ENCODE assay signal across 9 cellular contexts in the genomic region with DNA sequence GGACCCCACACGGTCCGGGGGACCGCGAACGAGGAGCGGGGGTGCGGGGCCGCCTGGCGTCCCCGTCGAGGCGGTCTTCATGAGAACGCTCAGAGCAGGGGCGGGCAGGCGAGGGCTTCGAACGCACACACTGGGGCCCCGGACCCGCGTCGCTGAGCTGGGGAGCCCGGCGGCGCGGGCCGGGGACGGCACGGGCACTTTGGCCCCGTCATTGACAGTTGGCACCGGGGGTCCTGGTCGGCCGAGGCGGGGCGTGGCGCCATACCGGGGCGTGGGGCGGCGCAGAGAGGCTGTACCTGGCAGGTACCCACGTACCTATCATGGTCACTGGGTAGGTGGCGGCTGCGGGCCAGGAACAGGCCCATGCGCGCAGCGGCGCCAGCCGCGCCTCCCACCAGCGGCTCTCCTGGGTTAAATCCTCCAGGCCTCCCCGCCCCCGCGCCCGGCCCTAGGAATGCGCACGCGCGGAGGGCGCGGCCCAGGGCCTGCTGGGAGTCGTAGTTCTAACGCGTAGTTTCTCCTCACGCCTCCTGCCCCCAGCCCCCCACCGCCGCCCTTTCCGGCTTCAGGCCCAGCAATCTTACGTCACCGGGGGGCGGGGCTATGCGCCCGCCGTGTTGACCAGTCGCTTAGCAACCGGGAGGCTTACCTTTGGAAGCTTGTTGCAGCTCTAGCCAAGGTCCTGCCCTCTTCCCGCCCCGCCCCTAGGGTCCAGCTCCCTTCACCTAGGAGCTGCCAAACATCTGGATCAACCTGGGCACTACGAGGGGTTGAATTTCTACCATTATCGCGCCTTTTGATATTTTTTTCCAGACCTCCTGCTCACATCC. TPM values are rescaled to one million over a fixed set of nuclear protein-coding genes. Genes with fewer than 3 reads are reported as not detected.
DNase-seq lines count a peak whose midpoint lies in the region; ATAC-seq lines count a peak whose summit lies in the region.
"Had no signal": no experiment of that assay in that cellular context is flagged by ENCODE, and none has a peak within 500 bp of the region (broad histone marks: within the 10 kb centered on the region; RNA-seq: fewer than 3 reads in every experiment).

Gene PACRG (plus strand): TSS at position 628 of the 830 bp plus-strand sequence.
Gene PRKN (minus strand): TSS at position 420 of the 830 bp plus-strand sequence.

- peak within 1 kb of the TSS; percentile 93 to 98 for H3K27ac Mint-ChIP-seq in effector memory CD8-positive, alpha-beta T cell

- H3K9ac ChIP-seq in BLaER1, result peak within 1 kb of the TSS; percentile 77

- H3K4me3 ChIP-seq in BLaER1, result peak within 1 kb of the TSS; percentile 83

- DNase-seq in NCI-H748 treated with DMSO at 0.1 percent for 48 hours (lab: John Stamatoyannopoulos, UW), result peak; percentile 97
- peak; percentile 82 to 94 (median 92) for DNase-seq in activated CD8-positive, alpha-beta memory T cell treated with anti-CD3 and anti-CD28 coated beads for 48 hours (ENCODE audit: low read depth in 2 of 3, low spot score in 2 of 3)
- peak; percentile 89 to 97 (median 97) for DNase-seq in effector memory CD8-positive, alpha-beta T cell
- peak; percentile 92 to 99 for DNase-seq in lung microvascular endothelial cell (ENCODE audit: low read depth in 2 of 2)
- peak; percentile 94 to 98 (median 97) for DNase-seq in stimulated activated CD4-positive, alpha-beta T cell treated with anti-CD3 and anti-CD28 coated beads, TNF-alpha, amount 100 ng/mL, for 24 hours (ENCODE audit: low read depth in 3 of 3)

- H3K27me3 Mint-ChIP-seq in effector memory CD8-positive, alpha-beta T cell, result no peaks in the 10 kb centered on the region

- no peaks in the 10 kb centered on the region for H3K36me3 ChIP-seq in BLaER1

- ATAC-seq in GM19372 (IDR thresholded peaks at IDR 0.05; ENCODE audit: low read depth, unreplicated experiment) (peak; percentile 94), HG03520 (IDR thresholded peaks at IDR 0.05; ENCODE audit: unreplicated experiment) (peak; percentile 95)
- ATAC-seq in effector memory CD8-positive, alpha-beta T cell (replicated peaks), result peak; percentile 90

- no peaks in the 10 kb centered on the region for H3K4me1 ChIP-seq in BLaER1

- H3K27ac ChIP-seq in BLaER1, result peak within 1 kb of the TSS; percentile 63

- H3K9me3 Mint-ChIP-seq in effector memory CD8-positive, alpha-beta T cell, result peaks cover 0 to 2% of the 10 kb centered on the region in 2 donors

- H3K36me3 Mint-ChIP-seq in effector memory CD8-positive, alpha-beta T cell (ENCODE audit: insufficient read depth), result peaks cover 14% of the 10 kb centered on the region

- H3K4me1 Mint-ChIP-seq in effector memory CD8-positive, alpha-beta T cell (ENCODE audit: low read depth in 2 of 2), result peaks cover 11 to 12% of the 10 kb centered on the region in 2 donors

- H3K27me3 ChIP-seq in BLaER1, result no peaks in the 10 kb centered on the region

- H3K4me2 ChIP-seq in BLaER1, result peak within 1 kb of the TSS; percentile 82

- peak within 1 kb of the TSS; percentile 89 to 94 for H3K4me3 Mint-ChIP-seq in effector memory CD8-positive, alpha-beta T cell

- H4K20me1 ChIP-seq in BLaER1, result no peaks in the 10 kb centered on the region

- H3K9me3 ChIP-seq in BLaER1, result 0 out of 2 replicates have a peak, but pooled peaks cover 3% of the 10 kb centered on the region

RNA-seq across cellular contexts. Expression of gene PACRG, which starts in this region (rescaled TPM):
- 0.20 and 0.22 TPM in 2 replicates for total RNA-seq in lung microvascular endothelial cell
- total RNA-seq: T-helper 1 cell treated with Interleukin-12 subunit alpha and Interleukin-12 subunit beta and Interleukin-4 antibody, amounts not matched to agents 30 ng/mL and 1 ng/mL, for 36 hours had no signal

RNA-seq across cellular contexts. Expression of gene PRKN, which starts in this region (rescaled TPM):
- under 0.01 and 0.40 TPM in 2 replicates for total RNA-seq in lung microvascular endothelial cell
- total RNA-seq: T-helper 1 cell treated with Interleukin-12 subunit alpha and Interleukin-12 subunit beta and Interleukin-4 antibody, amounts not matched to agents 30 ng/mL and 1 ng/mL, for 36 hours had no signal

Comparison
In these comparisons a context has a peak if more than half of its experiments do, and no peak if none do; other contexts are left out.
1. Peak in every context shown above with its lines: DNase-seq, ATAC-seq, H3K4me3 ChIP-seq and H3K27ac ChIP-seq.
2. Peak in DNase-seq in lung microvascular endothelial cell; RNA of the genes that start here not detected or under 1 TPM.